ENCODE assay signal across 8 cellular contexts in the genomic region with DNA sequence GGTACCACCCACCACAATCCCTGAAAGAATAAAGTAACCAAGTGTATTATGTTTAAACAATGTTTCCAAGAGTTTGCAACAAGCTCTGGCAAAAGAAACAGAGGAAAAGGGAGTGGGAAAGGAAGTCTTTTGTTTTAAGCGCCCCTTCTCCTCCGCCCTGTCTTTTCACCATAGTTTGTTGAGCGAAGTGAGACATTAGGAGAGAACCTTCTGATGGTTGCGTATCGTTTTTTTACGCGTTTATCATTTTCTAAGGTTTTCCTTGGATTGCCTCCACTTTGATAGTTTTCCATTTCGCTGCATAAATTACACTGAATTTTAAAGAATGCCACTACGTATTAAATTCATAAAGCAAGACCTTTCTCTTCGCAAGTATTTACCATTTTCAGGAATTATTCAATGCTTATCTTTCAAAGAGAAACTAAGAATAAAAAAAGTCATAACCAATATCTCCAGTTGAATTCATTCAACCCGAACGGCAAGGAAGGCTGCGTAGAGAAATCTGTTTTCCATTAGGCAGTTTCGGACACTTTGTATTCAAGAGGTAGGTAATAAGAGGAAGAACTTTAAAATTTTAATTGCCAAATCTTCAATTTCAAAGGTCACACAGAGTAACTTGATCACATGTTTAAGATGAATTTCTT. TPM values are rescaled to one million over a fixed set of nuclear protein-coding genes. Genes with fewer than 3 reads are reported as not detected.
DNase-seq lines count a peak whose midpoint lies in the region; ATAC-seq and TF ChIP-seq lines count a peak whose summit lies in the region.

No MANE protein-coding gene starts in this region.

- H3K4me1 Mint-ChIP-seq in chondrocyte (ENCODE audit: low read depth) (peaks cover 35% of the 10 kb centered on the region), nephron (peaks cover 19% of the 10 kb centered on the region)

- H3K27me3 Mint-ChIP-seq in chondrocyte (ENCODE audit: low read depth) (no peaks in the 10 kb centered on the region), nephron (ENCODE audit: low read depth) (peaks cover 3% of the 10 kb centered on the region)

- H3K4me1 ChIP-seq in BLaER1: peaks cover 22% of the 10 kb centered on the region
- peaks cover 4% of the 10 kb centered on the region; the same call in 1 of the 2 replicates for H3K4me1 ChIP-seq in HUES6 (ENCODE audit: control insufficient read depth, insufficient read depth, low read length)

- no peaks in the 10 kb centered on the region for H3K36me3 ChIP-seq in BLaER1
- no peaks in the 10 kb centered on the region for H3K36me3 ChIP-seq in HUES6 (ENCODE audit: control insufficient read depth, insufficient read depth, low read length)

- H3K9ac ChIP-seq in BLaER1: no peak overlapping the region
- H3K9ac ChIP-seq in HUES6 (ENCODE audit: low read length): peak overlapping the region; percentile 77

- peak overlapping the region; percentile 98 for H3K4me2 ChIP-seq in BLaER1

- H3K4me3 Mint-ChIP-seq in chondrocyte (ENCODE audit: unreplicated experiment) (peak overlapping the region; percentile 87), nephron (peak overlapping the region; percentile 87 to 98 (median 95))

- no peaks in the 10 kb centered on the region for H3K9me3 ChIP-seq in BLaER1
- H3K9me3 ChIP-seq in HUES6 (ENCODE audit: control insufficient read depth, insufficient read depth, low read depth, low read length): no peaks in the 10 kb centered on the region

- H3K27me3 ChIP-seq in BLaER1 (peaks cover 59% of the 10 kb centered on the region), HUES6 (ENCODE audit: control insufficient read depth, insufficient read depth, low read length) (peaks cover 26% of the 10 kb centered on the region)

- H4K20me1 ChIP-seq in BLaER1: peaks cover 25% of the 10 kb centered on the region

- ATAC-seq in GM21381 (IDR thresholded peaks at IDR 0.05; ENCODE audit: unreplicated experiment): no peak

- H3K27ac Mint-ChIP-seq in chondrocyte (ENCODE audit: unreplicated experiment) (peak overlapping the region; percentile 95), nephron (peak overlapping the region; percentile 97 to 99 (median 98))

- DNase-seq in chondrocyte (ENCODE audit: low spot score) (no peak), glomerular visceral epithelial cell (ENCODE audit: extremely low spot score) (no peak), OCI-M2 (lab: John Stamatoyannopoulos, UW; ENCODE audit: unreplicated experiment) (no peak), NCI-H446 treated with DMSO at 0.1 percent for 48 hours (lab: John Stamatoyannopoulos, UW) (no peak)

- H3K27ac ChIP-seq in BLaER1 (no peak overlapping the region), HUES6 (ENCODE audit: low read depth, low read length) (peak overlapping the region; percentile 41; the same call in 1 of the 2 replicates)

- TF ChIP-seq CTCF in chondrocyte (IDR thresholded peaks at IDR 0.05): no peak
- no peak for TF ChIP-seq CTCF in nephron (IDR thresholded peaks at IDR 0.05; ENCODE audit: unreplicated experiment in 3 of 3)

- peak overlapping the region; percentile 69 for H3K4me3 ChIP-seq in BLaER1
- H3K4me3 ChIP-seq in HUES6 (ENCODE audit: low read depth, low read length): peak overlapping the region; percentile 94

- no peaks in the 10 kb centered on the region for H3K9me3 Mint-ChIP-seq in chondrocyte (ENCODE audit: low read depth)
- H3K9me3 Mint-ChIP-seq in nephron: no peaks in the 10 kb centered on the region

- H3K36me3 Mint-ChIP-seq in chondrocyte (ENCODE audit: low read depth) (no peaks in the 10 kb centered on the region), nephron (ENCODE audit: low read depth) (no peaks in the 10 kb centered on the region)

RNA-seq across cellular contexts. Expression of a gene that starts 0.9 kb away (rescaled TPM):
- total RNA-seq in chondrocyte: 55.4 to 83.5 TPM (median 55.4 TPM) in 3 replicates
